ENCODE assay signal across 1 cellular context in genomic region chr1:59204001-59204400, GRCh38.
TF ChIP-seq lines count a peak whose summit lies in the region.

No MANE protein-coding gene starts in this region.

TF ChIP-seq in HepG2, 621 proteins besides CTCF, POLR2A, EP300 and RAD21 (continued from another document):
- TF ChIP-seq, protein P1, sequence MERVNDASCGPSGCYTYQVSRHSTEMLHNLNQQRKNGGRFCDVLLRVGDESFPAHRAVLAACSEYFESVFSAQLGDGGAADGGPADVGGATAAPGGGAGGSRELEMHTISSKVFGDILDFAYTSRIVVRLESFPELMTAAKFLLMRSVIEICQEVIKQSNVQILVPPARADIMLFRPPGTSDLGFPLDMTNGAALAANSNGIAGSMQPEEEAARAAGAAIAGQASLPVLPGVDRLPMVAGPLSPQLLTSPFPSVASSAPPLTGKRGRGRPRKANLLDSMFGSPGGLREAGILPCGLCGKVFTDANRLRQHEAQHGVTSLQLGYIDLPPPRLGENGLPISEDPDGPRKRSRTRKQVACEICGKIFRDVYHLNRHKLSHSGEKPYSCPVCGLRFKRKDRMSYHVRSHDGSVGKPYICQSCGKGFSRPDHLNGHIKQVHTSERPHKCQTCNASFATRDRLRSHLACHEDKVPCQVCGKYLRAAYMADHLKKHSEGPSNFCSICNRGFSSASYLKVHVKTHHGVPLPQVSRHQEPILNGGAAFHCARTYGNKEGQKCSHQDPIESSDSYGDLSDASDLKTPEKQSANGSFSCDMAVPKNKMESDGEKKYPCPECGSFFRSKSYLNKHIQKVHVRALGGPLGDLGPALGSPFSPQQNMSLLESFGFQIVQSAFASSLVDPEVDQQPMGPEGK (CRISPR knock-in tag; IDR thresholded peaks at IDR 0.05) = no peak
- TF ChIP-seq ZNF12 (CRISPR knock-in tag; IDR thresholded peaks at IDR 0.05) (0 out of 2 replicates have a peak, but pooled peaks have one; percentile 9), CSRNP2 (CRISPR knock-in tag; conservative IDR thresholded peaks at IDR 0.05; ENCODE audit: low read depth) (no peak), GABPA (IDR thresholded peaks at IDR 0.05; ENCODE audit: low read depth, low read length) (no peak), GABPA (CRISPR knock-in tag; IDR thresholded peaks at IDR 0.05; ENCODE audit: low read depth) (peak; percentile 17; the same call in 1 of the 2 replicates), ZNF138 (CRISPR knock-in tag; IDR thresholded peaks at IDR 0.05; ENCODE audit: low read depth) (no peak), THRA (CRISPR knock-in tag; IDR thresholded peaks at IDR 0.05; ENCODE audit: borderline replicate concordance) (no peak), ZNF510 (CRISPR knock-in tag; IDR thresholded peaks at IDR 0.05; ENCODE audit: low read depth) (no peak), KAT7 (CRISPR knock-in tag; IDR thresholded peaks at IDR 0.05; ENCODE audit: borderline replicate concordance) (no peak), ZNF274 (CRISPR knock-in tag; IDR thresholded peaks at IDR 0.05) (no peak), EED (CRISPR knock-in tag; IDR thresholded peaks at IDR 0.05) (no peak), KDM1A (CRISPR knock-in tag; IDR thresholded peaks at IDR 0.05) (peak; percentile 68), ZNF280D (CRISPR knock-in tag; IDR thresholded peaks at IDR 0.05) (0 out of 2 replicates have a peak, but pooled peaks have one; percentile 23), ZNF747 (CRISPR knock-in tag; IDR thresholded peaks at IDR 0.05; ENCODE audit: borderline replicate concordance) (0 out of 2 replicates have a peak, but pooled peaks have one; percentile 44), ZNF788 (CRISPR knock-in tag; IDR thresholded peaks at IDR 0.05; ENCODE audit: borderline replicate concordance) (peak; percentile 62; the same call in 1 of the 2 replicates), PPARG (CRISPR knock-in tag; conservative IDR thresholded peaks at IDR 0.05) (peak; percentile 61), DBP (CRISPR knock-in tag; IDR thresholded peaks at IDR 0.05; ENCODE audit: not compliant biosample characterization) (no peak), TSC22D2 (CRISPR knock-in tag; IDR thresholded peaks at IDR 0.05; ENCODE audit: borderline replicate concordance) (no peak), ZNF296 (CRISPR knock-in tag; conservative IDR thresholded peaks at IDR 0.05) (no peak), FOXK2 (IDR thresholded peaks at IDR 0.05) (no peak)
- TF ChIP-seq, protein P2, sequence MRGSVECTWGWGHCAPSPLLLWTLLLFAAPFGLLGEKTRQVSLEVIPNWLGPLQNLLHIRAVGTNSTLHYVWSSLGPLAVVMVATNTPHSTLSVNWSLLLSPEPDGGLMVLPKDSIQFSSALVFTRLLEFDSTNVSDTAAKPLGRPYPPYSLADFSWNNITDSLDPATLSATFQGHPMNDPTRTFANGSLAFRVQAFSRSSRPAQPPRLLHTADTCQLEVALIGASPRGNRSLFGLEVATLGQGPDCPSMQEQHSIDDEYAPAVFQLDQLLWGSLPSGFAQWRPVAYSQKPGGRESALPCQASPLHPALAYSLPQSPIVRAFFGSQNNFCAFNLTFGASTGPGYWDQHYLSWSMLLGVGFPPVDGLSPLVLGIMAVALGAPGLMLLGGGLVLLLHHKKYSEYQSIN (CRISPR knock-in tag; IDR thresholded peaks at IDR 0.05; ENCODE audit: borderline replicate concordance) = no peak
- TF ChIP-seq, protein P3, sequence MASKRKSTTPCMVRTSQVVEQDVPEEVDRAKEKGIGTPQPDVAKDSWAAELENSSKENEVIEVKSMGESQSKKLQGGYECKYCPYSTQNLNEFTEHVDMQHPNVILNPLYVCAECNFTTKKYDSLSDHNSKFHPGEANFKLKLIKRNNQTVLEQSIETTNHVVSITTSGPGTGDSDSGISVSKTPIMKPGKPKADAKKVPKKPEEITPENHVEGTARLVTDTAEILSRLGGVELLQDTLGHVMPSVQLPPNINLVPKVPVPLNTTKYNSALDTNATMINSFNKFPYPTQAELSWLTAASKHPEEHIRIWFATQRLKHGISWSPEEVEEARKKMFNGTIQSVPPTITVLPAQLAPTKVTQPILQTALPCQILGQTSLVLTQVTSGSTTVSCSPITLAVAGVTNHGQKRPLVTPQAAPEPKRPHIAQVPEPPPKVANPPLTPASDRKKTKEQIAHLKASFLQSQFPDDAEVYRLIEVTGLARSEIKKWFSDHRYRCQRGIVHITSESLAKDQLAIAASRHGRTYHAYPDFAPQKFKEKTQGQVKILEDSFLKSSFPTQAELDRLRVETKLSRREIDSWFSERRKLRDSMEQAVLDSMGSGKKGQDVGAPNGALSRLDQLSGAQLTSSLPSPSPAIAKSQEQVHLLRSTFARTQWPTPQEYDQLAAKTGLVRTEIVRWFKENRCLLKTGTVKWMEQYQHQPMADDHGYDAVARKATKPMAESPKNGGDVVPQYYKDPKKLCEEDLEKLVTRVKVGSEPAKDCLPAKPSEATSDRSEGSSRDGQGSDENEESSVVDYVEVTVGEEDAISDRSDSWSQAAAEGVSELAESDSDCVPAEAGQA (IDR thresholded peaks at IDR 0.05; ENCODE audit: low read depth) = no peak
- TF ChIP-seq, protein P3 (CRISPR knock-in tag; IDR thresholded peaks at IDR 0.05; ENCODE audit: borderline replicate concordance) = no peak
- TF ChIP-seq, protein P4, sequence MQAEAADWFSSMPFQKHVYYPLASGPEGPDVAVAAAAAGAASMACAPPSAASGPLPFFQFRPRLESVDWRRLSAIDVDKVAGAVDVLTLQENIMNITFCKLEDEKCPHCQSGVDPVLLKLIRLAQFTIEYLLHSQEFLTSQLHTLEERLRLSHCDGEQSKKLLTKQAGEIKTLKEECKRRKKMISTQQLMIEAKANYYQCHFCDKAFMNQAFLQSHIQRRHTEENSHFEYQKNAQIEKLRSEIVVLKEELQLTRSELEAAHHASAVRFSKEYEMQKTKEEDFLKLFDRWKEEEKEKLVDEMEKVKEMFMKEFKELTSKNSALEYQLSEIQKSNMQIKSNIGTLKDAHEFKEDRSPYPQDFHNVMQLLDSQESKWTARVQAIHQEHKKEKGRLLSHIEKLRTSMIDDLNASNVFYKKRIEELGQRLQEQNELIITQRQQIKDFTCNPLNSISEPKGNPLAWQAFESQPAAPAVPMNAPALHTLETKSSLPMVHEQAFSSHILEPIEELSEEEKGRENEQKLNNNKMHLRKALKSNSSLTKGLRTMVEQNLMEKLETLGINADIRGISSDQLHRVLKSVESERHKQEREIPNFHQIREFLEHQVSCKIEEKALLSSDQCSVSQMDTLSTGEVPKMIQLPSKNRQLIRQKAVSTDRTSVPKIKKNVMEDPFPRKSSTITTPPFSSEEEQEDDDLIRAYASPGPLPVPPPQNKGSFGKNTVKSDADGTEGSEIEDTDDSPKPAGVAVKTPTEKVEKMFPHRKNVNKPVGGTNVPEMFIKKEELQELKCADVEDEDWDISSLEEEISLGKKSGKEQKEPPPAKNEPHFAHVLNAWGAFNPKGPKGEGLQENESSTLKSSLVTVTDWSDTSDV (CRISPR knock-in tag; IDR thresholded peaks at IDR 0.05) = no peak
- TF ChIP-seq, protein P5, sequence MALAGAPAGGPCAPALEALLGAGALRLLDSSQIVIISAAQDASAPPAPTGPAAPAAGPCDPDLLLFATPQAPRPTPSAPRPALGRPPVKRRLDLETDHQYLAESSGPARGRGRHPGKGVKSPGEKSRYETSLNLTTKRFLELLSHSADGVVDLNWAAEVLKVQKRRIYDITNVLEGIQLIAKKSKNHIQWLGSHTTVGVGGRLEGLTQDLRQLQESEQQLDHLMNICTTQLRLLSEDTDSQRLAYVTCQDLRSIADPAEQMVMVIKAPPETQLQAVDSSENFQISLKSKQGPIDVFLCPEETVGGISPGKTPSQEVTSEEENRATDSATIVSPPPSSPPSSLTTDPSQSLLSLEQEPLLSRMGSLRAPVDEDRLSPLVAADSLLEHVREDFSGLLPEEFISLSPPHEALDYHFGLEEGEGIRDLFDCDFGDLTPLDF (CRISPR knock-in tag; IDR thresholded peaks at IDR 0.05) = no peak
TF ChIP-seq in HepG2: peak in this region for 99.
